In genomic region chr7:45027774-45028114, GRCh38 we compare ENCODE assay signal across 1 cellular context.
TF ChIP-seq lines count a peak whose summit lies in the region.

No MANE protein-coding gene starts in this region.

TF ChIP-seq in GM12878, 131 proteins besides CTCF, POLR2A, EP300 and RAD21 (continued from another document):
- TF ChIP-seq STAT3 (IDR thresholded peaks at IDR 0.05; ENCODE audit: low read depth, low read length) (no peak), CEBPB (IDR thresholded peaks at IDR 0.05; ENCODE audit: borderline replicate concordance in 1 of 2, low read depth in 2 of 2, low read length in 2 of 2) (no peak), SKIL (IDR thresholded peaks at IDR 0.05; ENCODE audit: low read depth, poor library complexity, severe bottlenecking) (peak; percentile 2), SIX5 (IDR thresholded peaks at IDR 0.05; ENCODE audit: low read depth, low read length, severe bottlenecking) (no peak), MLLT1 (IDR thresholded peaks at IDR 0.05) (no peak), IKZF1 (conservative IDR thresholded peaks at IDR 0.05) (0 out of 2 replicates have a peak, but pooled peaks have one; percentile 23), EED (IDR thresholded peaks at IDR 0.05; ENCODE audit: low read depth) (no peak), MXI1 (IDR thresholded peaks at IDR 0.05; ENCODE audit: low read depth, low read length) (0 out of 2 replicates have a peak, but pooled peaks have one; percentile 31), IKZF2 (IDR thresholded peaks at IDR 0.05) (0 out of 4 replicates have a peak, but pooled peaks of 1 of the 2 experiments have one; percentile 6)
TF ChIP-seq in GM12878: peak in this region for 6.
